Comparison of ENCODE assay signal across 19 cellular contexts in the genomic region with DNA sequence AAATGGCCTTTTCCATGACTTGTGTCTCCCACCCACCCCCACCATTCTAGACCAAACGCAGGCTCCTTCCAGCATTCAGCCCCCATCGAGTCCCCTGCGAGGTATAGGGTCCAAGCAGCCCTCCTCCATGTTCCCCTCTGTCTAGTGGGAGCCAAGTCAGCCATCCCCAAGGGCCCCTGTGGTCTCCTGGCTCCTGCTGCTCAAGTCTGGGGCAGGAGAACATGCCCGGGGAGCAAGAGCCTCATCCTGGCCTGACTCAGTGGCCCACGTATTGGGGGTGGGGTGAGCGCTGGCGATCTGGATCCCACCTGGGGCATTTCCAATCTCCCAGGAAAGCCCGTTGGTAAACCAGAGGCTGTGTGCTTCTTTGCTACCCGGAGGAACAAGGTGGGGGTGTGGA. TPM values are rescaled to one million over a fixed set of nuclear protein-coding genes. Genes with fewer than 3 reads are reported as not detected.
"Had no signal": no experiment of that assay in that cellular context is flagged by ENCODE, and none has a peak within 500 bp of the region (broad histone marks: within the 10 kb centered on the region; RNA-seq: fewer than 3 reads in every experiment).

No MANE protein-coding gene starts in this region.

- DNase-seq: activated CD4-positive, alpha-beta T cell treated with anti-CD3 and anti-CD28 coated beads, Interleukin-2, amount 10 ng/mL, durations not matched to agents 7 days and 5 days; caudate nucleus; colonic mucosa; effector CD4-positive, alpha-beta T cell; mesendoderm; nephron progenitor cell; SK-N-SH; T-cell; T-helper 9 cell; trophoblast cell had no signal

- H3K4me3 ChIP-seq: colonic mucosa, esophagus muscularis mucosa, hepatocyte had no signal

- H3K4me1 Mint-ChIP-seq: activated T-helper 17 cell treated with anti-CD3 and anti-CD28 coated beads, Interleukin-2, amount 50 U/mL, for 72 hours; stimulated activated effector memory CD8-positive, alpha-beta T cell treated with anti-CD3 and anti-CD28 coated beads, Interleukin-12 subunit alpha, Interleukin-12 subunit beta, amount 100 ng/mL, for 72 hours had no signal

- H3K9me3 ChIP-seq: colonic mucosa, esophagus muscularis mucosa, SK-N-SH had no signal

- ATAC-seq: activated naive CD4-positive, alpha-beta T cell treated with anti-CD3 and anti-CD28 coated beads, Interleukin-2, amount 50 U/mL, for 72 hours; activated T-helper 17 cell treated with anti-CD3 and anti-CD28 coated beads, Interleukin-2, amount 50 U/mL, for 72 hours; stimulated activated effector memory CD8-positive, alpha-beta T cell treated with anti-CD3 and anti-CD28 coated beads, Interleukin-12 subunit alpha, Interleukin-12 subunit beta, amount 100 ng/mL, for 72 hours; T-cell had no signal

- H3K36me3 ChIP-seq: colonic mucosa, esophagus muscularis mucosa had no signal

- H3K27ac Mint-ChIP-seq: activated CD4-positive, alpha-beta T cell treated with anti-CD3 and anti-CD28 coated beads, Interleukin-2, amount 10 ng/mL, durations not matched to agents 7 days and 5 days; activated naive CD4-positive, alpha-beta T cell treated with anti-CD3 and anti-CD28 coated beads, Interleukin-2, amount 50 U/mL, for 72 hours; activated T-helper 17 cell treated with anti-CD3 and anti-CD28 coated beads, Interleukin-2, amount 50 U/mL, for 72 hours; nephron progenitor cell; stimulated activated effector memory CD8-positive, alpha-beta T cell treated with anti-CD3 and anti-CD28 coated beads, Interleukin-12 subunit alpha, Interleukin-12 subunit beta, amount 100 ng/mL, for 72 hours; T-cell had no signal

- H3K4me1 ChIP-seq: colonic mucosa had no signal

- H3K27ac ChIP-seq: colonic mucosa, esophagus muscularis mucosa, hepatocyte had no signal

- H3K4me3 Mint-ChIP-seq: activated CD4-positive, alpha-beta T cell treated with anti-CD3 and anti-CD28 coated beads, Interleukin-2, amount 10 ng/mL, durations not matched to agents 7 days and 5 days; activated T-helper 17 cell treated with anti-CD3 and anti-CD28 coated beads, Interleukin-2, amount 50 U/mL, for 72 hours; nephron progenitor cell; stimulated activated effector memory CD8-positive, alpha-beta T cell treated with anti-CD3 and anti-CD28 coated beads, Interleukin-12 subunit alpha, Interleukin-12 subunit beta, amount 100 ng/mL, for 72 hours; T-cell had no signal

- H3K9me3 Mint-ChIP-seq: activated CD4-positive, alpha-beta T cell treated with anti-CD3 and anti-CD28 coated beads, Interleukin-2, amount 10 ng/mL, durations not matched to agents 7 days and 5 days; activated naive CD4-positive, alpha-beta T cell treated with anti-CD3 and anti-CD28 coated beads, Interleukin-2, amount 50 U/mL, for 72 hours; activated T-helper 17 cell treated with anti-CD3 and anti-CD28 coated beads, Interleukin-2, amount 50 U/mL, for 72 hours; nephron progenitor cell; stimulated activated effector memory CD8-positive, alpha-beta T cell treated with anti-CD3 and anti-CD28 coated beads, Interleukin-12 subunit alpha, Interleukin-12 subunit beta, amount 100 ng/mL, for 72 hours; T-cell had no signal

- H3K36me3 Mint-ChIP-seq: activated naive CD4-positive, alpha-beta T cell treated with anti-CD3 and anti-CD28 coated beads, Interleukin-2, amount 50 U/mL, for 72 hours; stimulated activated effector memory CD8-positive, alpha-beta T cell treated with anti-CD3 and anti-CD28 coated beads, Interleukin-12 subunit alpha, Interleukin-12 subunit beta, amount 100 ng/mL, for 72 hours; T-cell had no signal

RNA-seq across cellular contexts. Expression of gene PRDM16, which starts 4.1 kb away (rescaled TPM):
- total RNA-seq: activated T-helper 17 cell treated with anti-CD3 and anti-CD28 coated beads, Interleukin-2, amount 50 U/mL, for 72 hours had no signal

RNA-seq across cellular contexts. Expression of gene ACTRT2, which starts 43.6 kb away (rescaled TPM):
- total RNA-seq: activated CD4-positive, alpha-beta T cell treated with anti-CD3 and anti-CD28 coated beads, Interleukin-2, amount 10 ng/mL, durations not matched to agents 7 days and 5 days; activated naive CD4-positive, alpha-beta T cell treated with anti-CD3 and anti-CD28 coated beads, Interleukin-2, amount 50 U/mL, for 72 hours; activated T-helper 17 cell treated with anti-CD3 and anti-CD28 coated beads, Interleukin-2, amount 50 U/mL, for 72 hours; colonic mucosa; esophagus muscularis mucosa; hepatocyte; lower leg skin; omental fat pad; pulmonary artery endothelial cell; subcutaneous adipose tissue; T-cell had no signal
